Comparison of ENCODE assay signal across 15 cellular contexts in genomic region chr4:72006576-72006975, GRCh38. TPM values are rescaled to one million over a fixed set of nuclear protein-coding genes. Genes with fewer than 3 reads are reported as not detected.
DNase-seq lines count a peak whose midpoint lies in the region; ATAC-seq and FAIRE-seq lines count a peak whose summit lies in the region.
"Had no signal": no experiment of that assay in that cellular context is flagged by ENCODE, and none has a peak within 500 bp of the region (broad histone marks: within the 10 kb centered on the region; RNA-seq: fewer than 3 reads in every experiment).

No MANE protein-coding gene starts in this region.

- FAIRE-seq in RCC 7860 (lab: Jason Lieb, UNC): peak; percentile 94

- peak; percentile 81 for DNase-seq in EL
- DNase-seq in RCC 7860 (ENCODE audit: low spot score): peak; percentile 88
- peak; percentile 8 for DNase-seq in dermis blood vessel endothelial cell
- peak; percentile 50 for DNase-seq in pulmonary artery endothelial cell (ENCODE audit: low read depth, low spot score)
- no peak for DNase-seq in NCI-H748 (lab: John Stamatoyannopoulos, UW; ENCODE audit: unreplicated experiment)
- no peak for DNase-seq in hippocampal formation (lab: John Stamatoyannopoulos, UW)
- DNase-seq: immature natural killer cell; NCI-H2081; NK-92 treated with Interleukin-12 subunit alpha and Interleukin-12 subunit beta, amount 100 ng/mL, for 24 hours; stimulated activated CD4-positive, alpha-beta T cell treated with anti-CD3 and anti-CD28 coated beads, Interleukin-2, amount 100 ng/mL, for 48 hours had no signal

- ATAC-seq in HG03095 (IDR thresholded peaks at IDR 0.05; ENCODE audit: unreplicated experiment) (no peak), GM18907 (IDR thresholded peaks at IDR 0.05; ENCODE audit: unreplicated experiment) (no peak)
- ATAC-seq: esophagus mucosa had no signal

RNA-seq across cellular contexts. Expression of gene NPFFR2, which starts 25.2 kb away (rescaled TPM):
- total RNA-seq in dermis blood vessel endothelial cell (not detected in 2 replicates), pulmonary artery endothelial cell (0.07 TPM in 1 of 2 replicates, not detected in the other)
- total RNA-seq: activated CD8-positive, alpha-beta memory T cell treated with anti-CD3 and anti-CD28 coated beads for 36 hours; esophagus mucosa; SK-MEL-5 had no signal

Comparison
In these comparisons a context has a peak if more than half of its experiments do, and no peak if none do; other contexts are left out.
1. DNase-seq: peak in EL (single experiment), RCC 7860 (single experiment), dermis blood vessel endothelial cell (single experiment) and pulmonary artery endothelial cell (single experiment); none in NCI-H748 (single experiment) and hippocampal formation (0 of 2).